ENCODE assay signal across 8 cellular contexts in genomic region chr19:42348211-42348610, GRCh38. TPM values are rescaled to one million over a fixed set of nuclear protein-coding genes. Genes with fewer than 3 reads are reported as not detected.
"Had no signal": no experiment of that assay in that cellular context is flagged by ENCODE, and none has a peak within 500 bp of the region (broad histone marks: within the 10 kb centered on the region; RNA-seq: fewer than 3 reads in every experiment).

No MANE protein-coding gene starts in this region.

- H3K4me3 Mint-ChIP-seq: IgD-negative memory B cell had no signal

- H3K27ac ChIP-seq: HL-60 had no signal

- ATAC-seq: HepG2, K562 had no signal

- H3K9me3 Mint-ChIP-seq: IgD-negative memory B cell had no signal

- H3K4me3 ChIP-seq: K562 had no signal

- H3K27me3 Mint-ChIP-seq: IgD-negative memory B cell had no signal

- DNase-seq: IMR-90, KBM-7, KG1 had no signal

RNA-seq across cellular contexts. Expression of gene TMEM145, which starts 35.1 kb away (rescaled TPM):
- polyA plus RNA-seq: IgD-negative memory B cell had no signal

RNA-seq across cellular contexts. Expression of gene CNFN, which starts 41.9 kb away (rescaled TPM):
- total RNA-seq: HT1080, IMR-90 had no signal
